Comparison of ENCODE assay signal across 1 cellular context in genomic region chr4:32775049-32775448, GRCh38.
A peak's percentile ranks its signal among the peaks of the same experiment; 100 is the strongest.
TF ChIP-seq lines count a peak whose summit lies in the region.

No MANE protein-coding gene starts in this region.

TF ChIP-seq in GM12878, 131 proteins besides CTCF, POLR2A, EP300 and RAD21 (continued from another document):
- TF ChIP-seq ZBTB33 (IDR thresholded peaks at IDR 0.05), result no peak
- no peak for TF ChIP-seq YY1 (IDR thresholded peaks at IDR 0.05; ENCODE audit: low read depth, low read length)
- no peak for TF ChIP-seq NR2C2 (IDR thresholded peaks at IDR 0.05; ENCODE audit: borderline replicate concordance, control insufficient read depth, insufficient read length, low read depth)
- TF ChIP-seq SMC3 (IDR thresholded peaks at IDR 0.05; ENCODE audit: borderline replicate concordance, low read length), result peak; percentile 24; the same call in 1 of the 2 replicates
- no peak for TF ChIP-seq KLF5 (IDR thresholded peaks at IDR 0.05; ENCODE audit: partially characterized antibody)
- TF ChIP-seq SREBF1 (IDR thresholded peaks at IDR 0.05; ENCODE audit: low read length), result no peak
- TF ChIP-seq ATF3 (IDR thresholded peaks at IDR 0.05; ENCODE audit: borderline replicate concordance, extremely low read depth, low read depth, low read length), result no peak
- no peak for TF ChIP-seq EGR1 (IDR thresholded peaks at IDR 0.05; ENCODE audit: borderline replicate concordance in 1 of 2, low read depth in 2 of 2, low read length in 2 of 2)
- TF ChIP-seq SIN3A (IDR thresholded peaks at IDR 0.05; ENCODE audit: low read depth, low read length), result no peak
- TF ChIP-seq TBL1XR1 (IDR thresholded peaks at IDR 0.05; ENCODE audit: low read depth, low read length), result no peak
- no peak for TF ChIP-seq ATF7 (IDR thresholded peaks at IDR 0.05; ENCODE audit: low read depth)
TF ChIP-seq in GM12878: peak in this region for 2.
